Comparison of ENCODE assay signal across 21 cellular contexts in genomic region chr18:68299906-68300305, GRCh38.
A peak's percentile ranks its signal among the peaks of the same experiment; 100 is the strongest.
DNase-seq lines count a peak whose midpoint lies in the region; ATAC-seq and TF ChIP-seq lines count a peak whose summit lies in the region.
"Had no signal": no experiment of that assay in that cellular context is flagged by ENCODE, and none has a peak within 500 bp of the region (broad histone marks: within the 10 kb centered on the region; RNA-seq: fewer than 3 reads in every experiment).

No MANE protein-coding gene starts in this region.

- no peak for TF ChIP-seq POLR2A in thyroid gland (IDR thresholded peaks at IDR 0.05)

- no peak overlapping the region for H3K4me3 ChIP-seq in PC-3 (ENCODE audit: low read length)
- no peak overlapping the region for H3K4me3 ChIP-seq in epithelial cell of esophagus (ENCODE audit: low read length)
- no peak overlapping the region for H3K4me3 ChIP-seq in neural cell (ENCODE audit: low read length)
- no peak overlapping the region for H3K4me3 ChIP-seq in thyroid gland (replicated peaks in 1 of 3)
- H3K4me3 ChIP-seq: A549, GM23248 had no signal

- H3K4me1 ChIP-seq in PC-3 (ENCODE audit: insufficient read depth, low read length) (peaks cover 11% of the 10 kb centered on the region), thyroid gland (no peaks in the 10 kb centered on the region)
- H3K4me1 ChIP-seq: A549 had no signal

- no peak overlapping the region for H3K9ac ChIP-seq in PC-3 (ENCODE audit: low read length)
- no peak overlapping the region for H3K9ac ChIP-seq in neural cell (ENCODE audit: low read length)
- H3K9ac ChIP-seq: GM23248 had no signal

- H3K9me2 ChIP-seq in PC-3 (replicated peaks; ENCODE audit: low read length) = no peaks in the 10 kb centered on the region
- H3K9me2 ChIP-seq in neural cell (ENCODE audit: insufficient read depth, low read length) = no peaks in the 10 kb centered on the region

- H3K79me2 ChIP-seq in PC-3 (ENCODE audit: low read length) = no peaks in the 10 kb centered on the region
- no peaks in the 10 kb centered on the region for H3K79me2 ChIP-seq in neural cell (replicated peaks; ENCODE audit: insufficient read depth, low read length)

- 95 to 96% methylated on average over 3 of the region's 3 CpGs for WGBS in thyroid gland, 2 donors

- no peak for TF ChIP-seq EP300 in neural cell (conservative IDR thresholded peaks at IDR 0.05; ENCODE audit: poor library complexity, severe bottlenecking)

- peak overlapping the region; percentile 35 for H3K4me2 ChIP-seq in PC-3 (ENCODE audit: low read length)
- H3K4me2 ChIP-seq in neural cell (ENCODE audit: low read length) = no peak overlapping the region
- H3K4me2 ChIP-seq: A549 had no signal

- TF ChIP-seq RAD21 in neural cell (conservative IDR thresholded peaks at IDR 0.05) = no peak

- intact Hi-C loops in PC-3 (cut with micrococcal nuclease) (loop anchor here (10.0 kb wide), 1 partner anchor 325 kb away; no protein-coding TSS in a partner anchor), thyroid gland (cut with DNase I) (no loop called here)

- no TSS peak for BruUV-seq in PC-3 (replicated peaks; lab: Mats Ljungman, UMichigan)

- DNase-seq in HT1080 (ENCODE audit: low read depth) (peak; percentile 10), PC-3 (peak; percentile 90), epithelial cell of esophagus (ENCODE audit: low read depth) (peak; percentile 77), OCI-M2 (lab: John Stamatoyannopoulos, UW; ENCODE audit: unreplicated experiment) (no peak), thyroid gland (no peak)
- DNase-seq: C1 segment of cervical spinal cord, Calu3, GM23248, HCEC 1CT, MV-4-11, NCI-H1105, NCI-H1436 treated with DMSO at 0.1 percent for 48 hours, NCI-H187 treated with DMSO at 0.1 percent for 48 hours, NCI-H524, NCI-H748 treated with DMSO at 0.1 percent for 48 hours, RPMI8226, SHP77 treated with DMSO at 0.1 percent for 48 hours, T-helper 1 cell had no signal

- H4K20me1 ChIP-seq in PC-3 (ENCODE audit: low read length) (no peaks in the 10 kb centered on the region), neural cell (ENCODE audit: insufficient read depth) (no peaks in the 10 kb centered on the region)

- POLR2A ChIA-PET in PC-3 (lab: Charles Lee; ENCODE audit: unreplicated experiment) = no interaction called here

- CTCF ChIA-PET in PC-3 (lab: Charles Lee) = no interaction called here

- H3K27ac ChIP-seq in PC-3 (ENCODE audit: low read length) = 0 out of 2 replicates have a peak overlapping the region, but pooled peaks have one; percentile 18
- peak overlapping the region; percentile 78 for H3K27ac ChIP-seq in neural cell (ENCODE audit: low read length)
- H3K27ac ChIP-seq in thyroid gland = no peak overlapping the region
- H3K27ac ChIP-seq: A549, GM23248 had no signal

- H2AFZ ChIP-seq in PC-3 (ENCODE audit: low read length) (no peak overlapping the region), neural cell (ENCODE audit: low read depth, low read length) (no peak overlapping the region)
- H2AFZ ChIP-seq: GM23248 had no signal

- no peak for TF ChIP-seq CTCF in PC-3 (conservative IDR thresholded peaks at IDR 0.05; ENCODE audit: low read depth, low read length)
- no peak for TF ChIP-seq CTCF in epithelial cell of esophagus (IDR thresholded peaks at IDR 0.05; ENCODE audit: insufficient read depth, low read depth, low read length, missing control alignments)
- no peak for TF ChIP-seq CTCF in neural cell (IDR thresholded peaks at IDR 0.05; ENCODE audit: poor library complexity, severe bottlenecking)
- TF ChIP-seq CTCF in thyroid gland (IDR thresholded peaks at IDR 0.05) = no peak

- no peaks in the 10 kb centered on the region for H3K27me3 ChIP-seq in PC-3 (ENCODE audit: low read length)
- H3K27me3 ChIP-seq in neural cell (ENCODE audit: insufficient read depth, low read depth, low read length) = no peaks in the 10 kb centered on the region
- no peaks in the 10 kb centered on the region for H3K27me3 ChIP-seq in thyroid gland

- H3K36me3 ChIP-seq in PC-3 (ENCODE audit: low read depth, low read length) (no peaks in the 10 kb centered on the region), neural cell (ENCODE audit: insufficient read depth, low read length) (no peaks in the 10 kb centered on the region), thyroid gland (no peaks in the 10 kb centered on the region)

- H3K9me3 ChIP-seq in PC-3 (ENCODE audit: low read length) (no peaks in the 10 kb centered on the region), neural cell (ENCODE audit: low read length) (no peaks in the 10 kb centered on the region), thyroid gland (no peaks in the 10 kb centered on the region)
- H3K9me3 ChIP-seq: A549 had no signal

- ATAC-seq in PC-3 (peak; percentile 100), GM21526 (IDR thresholded peaks at IDR 0.05; ENCODE audit: low FRiP score, unreplicated experiment) (no peak)
- ATAC-seq: A549 had no signal

- H3F3A ChIP-seq in PC-3 (ENCODE audit: low read length, unreplicated experiment) (no peaks in the 10 kb centered on the region), neural cell (ENCODE audit: insufficient read depth, low read length, poor library complexity, severe bottlenecking) (peaks cover 9% of the 10 kb centered on the region)

TF ChIP-seq in neural cell, 6 proteins besides CTCF, POLR2A, EP300 and RAD21:
- TF ChIP-seq EZH2 (IDR thresholded peaks at IDR 0.05; ENCODE audit: borderline replicate concordance, insufficient read depth, low read length, poor library complexity, severe bottlenecking) (no peak), TAF1 (IDR thresholded peaks at IDR 0.05; ENCODE audit: low read depth) (no peak), REST (IDR thresholded peaks at IDR 0.05; ENCODE audit: borderline replicate concordance) (no peak), MXI1 (conservative IDR thresholded peaks at IDR 0.05; ENCODE audit: poor library complexity, severe bottlenecking) (no peak), POLR2AphosphoS5 (IDR thresholded peaks at IDR 0.05) (no peak)

Comparison
In these comparisons a context has a peak if more than half of its experiments do, and no peak if none do; other contexts are left out.
1. DNase-seq: peak in HT1080 (single experiment), PC-3 (single experiment) and epithelial cell of esophagus (single experiment); none in OCI-M2 (single experiment) and thyroid gland (0 of 2).
2. H3K27ac ChIP-seq: peak in PC-3 (single experiment) and neural cell (single experiment); none in thyroid gland (0 of 3).